Comparison of ENCODE assay signal across 13 cellular contexts in genomic region chr2:30871980-30872789, GRCh38.
DNase-seq lines count a peak whose midpoint lies in the region; ATAC-seq, FAIRE-seq and TF ChIP-seq lines count a peak whose summit lies in the region.
"Had no signal": no experiment of that assay in that cellular context is flagged by ENCODE, and none has a peak within 500 bp of the region (broad histone marks: within the 10 kb centered on the region; RNA-seq: fewer than 3 reads in every experiment).

No MANE protein-coding gene starts in this region.

- POLR2A ChIA-PET in CD8-positive, alpha-beta memory T cell (lab: Charles Lee) = no interaction called here

- intact Hi-C loops in lower lobe of right lung (cut with DNase I) = no loop called here
- intact Hi-C loops in activated CD4-positive, alpha-beta T cell treated with anti-CD3 and anti-CD28 coated beads, Interleukin-2, amount 10 ng/mL, durations not matched to agents 24 days and 14 days (cut with micrococcal nuclease) = no loop called here

- H3K4me3 ChIP-seq in bronchial epithelial cell (ENCODE audit: low read depth, low read length) = no peak overlapping the region
- no peak overlapping the region for H3K4me3 ChIP-seq in lower lobe of right lung
- no peak overlapping the region for H3K4me3 ChIP-seq in CD8-positive, alpha-beta memory T cell (ENCODE audit: low read length)

- H3K27ac ChIP-seq in lower lobe of right lung = peak overlapping the region; percentile 50
- no peak overlapping the region for H3K27ac ChIP-seq in CD8-positive, alpha-beta memory T cell (ENCODE audit: low read depth, low read length)
- H3K27ac ChIP-seq: C4-2B had no signal

- FAIRE-seq in bronchial epithelial cell (lab: Jason Lieb, UNC) = peak; percentile 96

- H3K9me3 Mint-ChIP-seq in CD8-positive, alpha-beta memory T cell = peaks cover 0 to 13% (median 3%) of the 10 kb centered on the region in 5 donors
- H3K9me3 Mint-ChIP-seq in activated CD4-positive, alpha-beta T cell treated with anti-CD3 and anti-CD28 coated beads, Interleukin-2, amount 10 ng/mL, durations not matched to agents 24 days and 14 days = no peaks in the 10 kb centered on the region

- H3K36me3 Mint-ChIP-seq in CD8-positive, alpha-beta memory T cell = no peaks in the 10 kb centered on the region
- H3K36me3 Mint-ChIP-seq in activated CD4-positive, alpha-beta T cell treated with anti-CD3 and anti-CD28 coated beads, Interleukin-2, amount 10 ng/mL, durations not matched to agents 24 days and 14 days (ENCODE audit: low read depth) = no peaks in the 10 kb centered on the region

- H3K36me3 ChIP-seq in bronchial epithelial cell (ENCODE audit: control insufficient read depth, insufficient read depth, low read length) = no peaks in the 10 kb centered on the region
- no peaks in the 10 kb centered on the region for H3K36me3 ChIP-seq in lower lobe of right lung
- H3K36me3 ChIP-seq in CD8-positive, alpha-beta memory T cell (ENCODE audit: insufficient read depth, low read length) = no peaks in the 10 kb centered on the region

- H3K4me1 Mint-ChIP-seq in CD8-positive, alpha-beta memory T cell = no peaks in the 10 kb centered on the region
- no peaks in the 10 kb centered on the region for H3K4me1 Mint-ChIP-seq in activated CD4-positive, alpha-beta T cell treated with anti-CD3 and anti-CD28 coated beads, Interleukin-2, amount 10 ng/mL, durations not matched to agents 24 days and 14 days

- CTCF ChIA-PET in CD8-positive, alpha-beta memory T cell (lab: Charles Lee) = interaction anchor here (1.0 kb wide), 1 partner anchor 10 kb away, joined by 4 read pairs; no protein-coding TSS in a partner anchor

- peak overlapping the region in 1 of 7 donors; percentile 34 for H3K4me3 Mint-ChIP-seq in CD8-positive, alpha-beta memory T cell
- H3K4me3 Mint-ChIP-seq in activated CD4-positive, alpha-beta T cell treated with anti-CD3 and anti-CD28 coated beads, Interleukin-2, amount 10 ng/mL, durations not matched to agents 24 days and 14 days = no peak overlapping the region

- H3K27me3 ChIP-seq in bronchial epithelial cell (ENCODE audit: control insufficient read depth, insufficient read depth, low read length) (no peaks in the 10 kb centered on the region), lower lobe of right lung (ENCODE audit: low read depth) (no peaks in the 10 kb centered on the region)
- no peaks in the 10 kb centered on the region for H3K27me3 ChIP-seq in CD8-positive, alpha-beta memory T cell (ENCODE audit: insufficient read depth, low read length, poor library complexity, severe bottlenecking)

- H3K9me3 ChIP-seq in lower lobe of right lung = no peaks in the 10 kb centered on the region
- H3K9me3 ChIP-seq in CD8-positive, alpha-beta memory T cell (ENCODE audit: low read length) = no peaks in the 10 kb centered on the region

- TF ChIP-seq CTCF in bronchial epithelial cell (IDR thresholded peaks at IDR 0.05; ENCODE audit: insufficient read depth, low read length, severe bottlenecking) = no peak
- TF ChIP-seq CTCF in lower lobe of right lung (IDR thresholded peaks at IDR 0.05) = no peak

- H3K27me3 Mint-ChIP-seq in CD8-positive, alpha-beta memory T cell = peaks cover 9 to 37% of the 10 kb centered on the region in 2 donors
- peaks cover 13% of the 10 kb centered on the region for H3K27me3 Mint-ChIP-seq in activated CD4-positive, alpha-beta T cell treated with anti-CD3 and anti-CD28 coated beads, Interleukin-2, amount 10 ng/mL, durations not matched to agents 24 days and 14 days

- ATAC-seq in lower lobe of right lung = peak; percentile 93 to 95
- ATAC-seq in HG02798 (IDR thresholded peaks at IDR 0.05; ENCODE audit: poor library complexity, unreplicated experiment) = no peak
- ATAC-seq: left lobe of liver; stimulated activated naive CD8-positive, alpha-beta T cell treated with anti-CD3 and anti-CD28 coated beads, Interleukin-15, Interleukin-2, amounts not matched to agents 100 U/mL and 50 U/mL, for 24 hours had no signal

- no peak overlapping the region for H3K27ac Mint-ChIP-seq in CD8-positive, alpha-beta memory T cell
- no peak overlapping the region for H3K27ac Mint-ChIP-seq in activated CD4-positive, alpha-beta T cell treated with anti-CD3 and anti-CD28 coated beads, Interleukin-2, amount 10 ng/mL, durations not matched to agents 24 days and 14 days

- H3K4me1 ChIP-seq in lower lobe of right lung = no peaks in the 10 kb centered on the region
- H3K4me1 ChIP-seq in CD8-positive, alpha-beta memory T cell (ENCODE audit: insufficient read depth, low read length) = no peaks in the 10 kb centered on the region

- DNase-seq in Daoy (ENCODE audit: low read depth) (peak; percentile 78), NCI-H146 (lab: John Stamatoyannopoulos, UW) (peak; percentile 42), bronchial epithelial cell (ENCODE audit: low read depth) (peak; percentile 91), lower lobe of right lung (no peak), Ammon's horn (ENCODE audit: low spot score) (no peak)
- DNase-seq in CD8-positive, alpha-beta memory T cell = no peak
- DNase-seq in activated CD4-positive, alpha-beta T cell treated with anti-CD3 and anti-CD28 coated beads, Interleukin-2, amount 10 ng/mL, durations not matched to agents 24 days and 14 days = no peak
- DNase-seq: cortex of kidney; foreskin melanocyte; stimulated activated naive CD8-positive, alpha-beta T cell treated with anti-CD3 and anti-CD28 coated beads, Interleukin-15, Interleukin-2, amounts not matched to agents 100 U/mL and 50 U/mL, for 24 hours had no signal

Comparison
In these comparisons a context has a peak if more than half of its experiments do, and no peak if none do; other contexts are left out.
1. DNase-seq: peak in Daoy (single experiment), NCI-H146 (single experiment) and bronchial epithelial cell (single experiment); none in lower lobe of right lung (single experiment), CD8-positive, alpha-beta memory T cell (0 of 5), Ammon's horn (single experiment) and activated CD4-positive, alpha-beta T cell treated with anti-CD3 and anti-CD28 coated beads, Interleukin-2, amount 10 ng/mL, durations not matched to agents 24 days and 14 days (single experiment).